Comparison of ENCODE assay signal across 1 cellular context in genomic region chr15:92772061-92772460, GRCh38.
TF ChIP-seq lines count a peak whose summit lies in the region.

No MANE protein-coding gene starts in this region.

TF ChIP-seq in HepG2, 621 proteins besides CTCF, POLR2A, EP300 and RAD21 (continued from another document):
- TF ChIP-seq TRAFD1 (CRISPR knock-in tag; IDR thresholded peaks at IDR 0.05; ENCODE audit: borderline replicate concordance) (no peak), RFXAP (CRISPR knock-in tag; IDR thresholded peaks at IDR 0.05; ENCODE audit: borderline replicate concordance) (no peak), ZMYM3 (CRISPR knock-in tag; IDR thresholded peaks at IDR 0.05) (no peak), HMG20B (CRISPR knock-in tag; conservative IDR thresholded peaks at IDR 0.05) (no peak), ZNF276 (CRISPR knock-in tag; IDR thresholded peaks at IDR 0.05; ENCODE audit: low read depth) (no peak), CAMTA2 (CRISPR knock-in tag; IDR thresholded peaks at IDR 0.05; ENCODE audit: borderline replicate concordance) (no peak), XRCC5 (optimal IDR thresholded peaks at IDR 0.05; ENCODE audit: low read length) (no peak)
